ENCODE assay signal across 8 cellular contexts in genomic region chr19:11339254-11340098, GRCh38.
A peak's percentile ranks its signal among the peaks of the same experiment; 100 is the strongest.
DNase-seq lines count a peak whose midpoint lies in the region; ATAC-seq and FAIRE-seq lines count a peak whose summit lies in the region.

Gene RAB3D (minus strand): TSS chr19:11339657. CDS start chr19:11337399, 2,258 bp downstream.

- H3K27me3 ChIP-seq in HUES6 (ENCODE audit: control insufficient read depth, insufficient read depth, low read length), result no peaks in the 10 kb centered on the region

- H3K9ac ChIP-seq in HUES6 (ENCODE audit: low read length), result peak within 1 kb of the TSS; percentile 55

- no peak for ATAC-seq in GM19455 (IDR thresholded peaks at IDR 0.05; ENCODE audit: unreplicated experiment)

- peaks cover 7% of the 10 kb centered on the region; the same call in 1 of the 2 replicates for H3K4me1 ChIP-seq in HUES6 (ENCODE audit: control insufficient read depth, insufficient read depth, low read length)

- peaks cover 25% of the 10 kb centered on the region for H3K36me3 ChIP-seq in HUES6 (ENCODE audit: control insufficient read depth, insufficient read depth, low read length)

- H3K9me3 ChIP-seq in HUES6 (ENCODE audit: control insufficient read depth, insufficient read depth, low read depth, low read length), result peaks cover 4% of the 10 kb centered on the region; the same call in 1 of the 2 replicates

- no peak within 1 kb of the TSS for H3K27ac ChIP-seq in HUES6 (ENCODE audit: low read depth, low read length)
- H3K27ac ChIP-seq in epithelial cell of prostate, result peak within 1 kb of the TSS; percentile 49

- H3K4me3 ChIP-seq in HUES6 (ENCODE audit: low read depth, low read length), result peak within 1 kb of the TSS; percentile 79

- DNase-seq in GM18507 (ENCODE audit: extremely low spot score, insufficient read length, low read depth) (peak; percentile 85), OCI-M1 (lab: John Stamatoyannopoulos, UW) (peak; percentile 99), activated T-cell treated with anti-CD3 and anti-CD28 coated beads for 4 hours (peak; percentile 76), epithelial cell of prostate (ENCODE audit: low read depth, low spot score) (no peak), middle frontal gyrus (ENCODE audit: extremely low spot score, low spot score) (peak; percentile 73)
- peak; percentile 77 to 78 for DNase-seq in stimulated activated CD8-positive, alpha-beta memory T cell treated with anti-CD3 and anti-CD28 coated beads, Interleukin-15, amount 100 ng/mL, for 48 hours (ENCODE audit: low read depth in 2 of 2)

- FAIRE-seq in GM18507 (lab: Jason Lieb, UNC), result peak; percentile 86
